In the genomic region with DNA sequence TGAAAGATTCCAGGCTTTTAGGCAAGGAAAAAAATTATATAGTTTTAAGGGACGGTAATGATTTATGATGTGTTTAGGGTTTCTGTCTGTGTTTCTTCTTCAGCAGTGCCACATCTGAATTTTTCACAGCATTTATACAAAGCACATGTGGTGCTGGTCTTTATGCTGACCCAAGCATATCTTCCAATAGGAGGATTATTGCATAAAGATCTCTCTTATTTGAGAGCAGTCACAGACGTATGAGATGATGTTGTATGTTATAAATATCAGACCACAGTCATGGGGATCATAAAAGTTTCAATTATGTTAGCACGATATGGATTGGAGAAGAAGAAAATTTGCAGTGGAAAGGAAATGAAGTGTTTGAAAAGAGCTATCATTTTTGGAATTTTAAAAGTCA, we compare ENCODE assay signal across 27 cellular contexts.
"Had no signal": no experiment of that assay in that cellular context is flagged by ENCODE, and none has a peak within 500 bp of the region (broad histone marks: within the 10 kb centered on the region; RNA-seq: fewer than 3 reads in every experiment).

No MANE protein-coding gene starts in this region.

- ATAC-seq: naive thymus-derived CD8-positive, alpha-beta T cell; natural killer cell treated with Interleukin-12 subunit alpha and Interleukin-12 subunit beta and Interleukin-15 and Interleukin-18, amount 100 ng/mL, for 72 hours; pancreas; right cardiac atrium; sciatic nerve; stimulated activated memory B cell treated with anti-CD40 and anti-IgM and Interleukin-4, amounts not matched to agents 10 μg/mL and 1 μg/mL and 100 μg/mL, for 72 hours; stimulated activated naive CD8-positive, alpha-beta T cell treated with anti-CD3 and anti-CD28 coated beads, Interleukin-15, amount 100 ng/mL, for 72 hours; stimulated activated naive CD8-positive, alpha-beta T cell treated with anti-CD3 and anti-CD28 coated beads, Interleukin-15, Interleukin-2, amounts not matched to agents 100 U/mL and 50 U/mL, for 24 hours; upper lobe of right lung had no signal

- H3K27ac ChIP-seq: neutrophil, pancreas, prostate gland, skin epidermis, spleen, suprapubic skin, testis, tibial artery, transverse colon, upper lobe of right lung, uterus had no signal

- H3K4me1 ChIP-seq: pancreas, prostate gland, spleen, suprapubic skin, testis, tibial artery, transverse colon, upper lobe of right lung, uterus had no signal

- DNase-seq: naive thymus-derived CD8-positive, alpha-beta T cell; nephron progenitor cell; pancreas; right cardiac atrium; spleen; stimulated activated CD4-positive, alpha-beta T cell treated with anti-CD3 and anti-CD28 coated beads, Interleukin-12 subunit alpha, Interleukin-12 subunit beta, amount 100 ng/mL, for 4 hours; stimulated activated CD4-positive, alpha-beta T cell treated with anti-CD3 and anti-CD28 coated beads, Interleukin-1b, Interleukin-23, amount 100 ng/mL, for 48 hours; stimulated activated CD4-positive, alpha-beta T cell treated with anti-CD3 and anti-CD28 coated beads, Interleukin-4, amount 100 ng/mL, for 1 hour; stimulated activated CD4-positive, alpha-beta T cell treated with anti-CD3 and anti-CD28 coated beads, Interleukin-4, amount 100 ng/mL, for 4 hours; stimulated activated CD8-positive, alpha-beta memory T cell treated with anti-CD3 and anti-CD28 coated beads, Interleukin-4, amount 100 ng/mL, for 48 hours; stimulated activated naive CD4-positive, alpha-beta T cell; stimulated activated naive CD8-positive, alpha-beta T cell treated with anti-CD3 and anti-CD28 coated beads, Interleukin-15, amount 100 ng/mL, for 72 hours; stimulated activated naive CD8-positive, alpha-beta T cell treated with anti-CD3 and anti-CD28 coated beads, Interleukin-15, Interleukin-2, amounts not matched to agents 100 U/mL and 50 U/mL, for 24 hours; substantia nigra; testis; tibial artery; transverse colon; upper lobe of right lung; uterus had no signal

- H3K4me3 ChIP-seq: pancreas, prostate gland, skin epidermis, smooth muscle cell, spleen, suprapubic skin, testis, tibial artery, transverse colon, upper lobe of right lung, uterus had no signal

- H3K9me3 ChIP-seq: neutrophil, pancreas, prostate gland, testis, upper lobe of right lung, uterus had no signal

- H3K4me2 ChIP-seq: smooth muscle cell had no signal

- FAIRE-seq: pancreas had no signal
